8 cellular contexts compared by ENCODE assay signal in genomic region chr10:119165171-119166110, GRCh38. TPM values are rescaled to one million over a fixed set of nuclear protein-coding genes. Genes with fewer than 3 reads are reported as not detected.
DNase-seq lines count a peak whose midpoint lies in the region; ATAC-seq and TF ChIP-seq lines count a peak whose summit lies in the region.

TSS of gene SFXN4 (minus strand) at chr10:119165714. CDS start at chr10:119165647, 67 bp downstream.

- H3K18ac ChIP-seq in trophoblast cell (ENCODE audit: low read length): peak within 1 kb of the TSS; percentile 71

- H3K4me3 ChIP-seq in trophoblast cell (ENCODE audit: low read depth, low read length): peak within 1 kb of the TSS; percentile 85
- peak within 1 kb of the TSS; percentile 41 to 93 (median 86) for H3K4me3 ChIP-seq in tibial nerve

- peaks cover 33% of the 10 kb centered on the region for H3K4me1 Mint-ChIP-seq in activated naive CD4-positive, alpha-beta T cell treated with anti-CD3 and anti-CD28 coated beads, Interleukin-2, amount 50 U/mL, for 24 hours

- H3K79me2 ChIP-seq in trophoblast cell (ENCODE audit: control insufficient read depth, insufficient read depth, low read length, poor library complexity): peaks cover 5% of the 10 kb centered on the region

- peak within 1 kb of the TSS; percentile 45 for H3K23ac ChIP-seq in trophoblast cell (ENCODE audit: low read length)

- peak within 1 kb of the TSS; percentile 69 for H4K91ac ChIP-seq in trophoblast cell (ENCODE audit: low read depth, low read length)

- H3K27ac Mint-ChIP-seq in activated naive CD4-positive, alpha-beta T cell treated with anti-CD3 and anti-CD28 coated beads, Interleukin-2, amount 50 U/mL, for 24 hours: peak within 1 kb of the TSS; percentile 89

- intact Hi-C loops in Right ventricle myocardium superior (cut with DNase I): no loop called here

- peak; percentile 27 to 79 for TF ChIP-seq POLR2A in tibial nerve (IDR thresholded peaks at IDR 0.05)

- H3K27me3 ChIP-seq in trophoblast cell (ENCODE audit: insufficient read depth, low read length): no peaks in the 10 kb centered on the region
- H3K27me3 ChIP-seq in tibial nerve: no peaks in the 10 kb centered on the region

- H3K36me3 ChIP-seq in trophoblast cell (ENCODE audit: control insufficient read depth in 1 of 2, insufficient read depth in 2 of 2, low read length in 2 of 2) (peaks cover 9 to 17% of the 10 kb centered on the region in 2 experiments), tibial nerve (peaks cover 0 to 45% (median 7%) of the 10 kb centered on the region in 3 donors)

- no peaks in the 10 kb centered on the region for H3K27me3 Mint-ChIP-seq in activated naive CD4-positive, alpha-beta T cell treated with anti-CD3 and anti-CD28 coated beads, Interleukin-2, amount 50 U/mL, for 24 hours

- no CpG with 5 or more reads among the region's 90 CpGs for WGBS in trophoblast cell (ENCODE audit: extremely low coverage, insufficient coverage, insufficient read length)
- 1 to 3% methylated on average over 35 to 53 of the region's 90 CpGs for WGBS in tibial nerve, 2 donors

- H3K14ac ChIP-seq in trophoblast cell (ENCODE audit: low read length): peak within 1 kb of the TSS; percentile 75

- H3K4me3 Mint-ChIP-seq in activated naive CD4-positive, alpha-beta T cell treated with anti-CD3 and anti-CD28 coated beads, Interleukin-2, amount 50 U/mL, for 24 hours: peak within 1 kb of the TSS; percentile 90

- peak within 1 kb of the TSS; percentile 36 for H3K27ac ChIP-seq in trophoblast cell (ENCODE audit: low read depth, low read length)
- peak within 1 kb of the TSS; percentile 51 to 98 (median 92) for H3K27ac ChIP-seq in tibial nerve

- peak within 1 kb of the TSS; percentile 66 for H2AFZ ChIP-seq in trophoblast cell (ENCODE audit: insufficient read depth, low read length, poor library complexity)

- H3K9me3 Mint-ChIP-seq in activated naive CD4-positive, alpha-beta T cell treated with anti-CD3 and anti-CD28 coated beads, Interleukin-2, amount 50 U/mL, for 24 hours: no peaks in the 10 kb centered on the region

- H2AK5ac ChIP-seq in trophoblast cell (ENCODE audit: low read length): no peak within 1 kb of the TSS

- TF ChIP-seq EP300 in Ishikawa (IDR thresholded peaks at IDR 0.05; ENCODE audit: borderline replicate concordance): no peak
- peak in 1 of 2 donors; percentile 83 for TF ChIP-seq EP300 in tibial nerve (IDR thresholded peaks at IDR 0.05)

- peak within 1 kb of the TSS; percentile 92 for H3K9ac ChIP-seq in trophoblast cell (ENCODE audit: low read length)

- H3K4ac ChIP-seq in trophoblast cell (ENCODE audit: low read depth, low read length): peak within 1 kb of the TSS; percentile 10

- H2BK5ac ChIP-seq in trophoblast cell (ENCODE audit: low read depth, low read length, poor library complexity): peak within 1 kb of the TSS; percentile 52

- H3K4me1 ChIP-seq in trophoblast cell (ENCODE audit: control insufficient read depth in 1 of 2, insufficient read depth in 2 of 2, low read length in 2 of 2): peaks cover 4 to 6% of the 10 kb centered on the region in 2 experiments
- peaks cover 0 to 27% (median 9%) of the 10 kb centered on the region in 4 donors for H3K4me1 ChIP-seq in tibial nerve

- in situ Hi-C loops in G401 (cut with HindIII; ENCODE audit: low sequenced_read_pairs): no loop called here

- H2BK120ac ChIP-seq in trophoblast cell (ENCODE audit: insufficient read depth, low read length, poor library complexity): no peak within 1 kb of the TSS

- H3K79me1 ChIP-seq in trophoblast cell (ENCODE audit: low read length): peaks cover 8% of the 10 kb centered on the region

- no peak for TF ChIP-seq RAD21 in Ishikawa (IDR thresholded peaks at IDR 0.05; ENCODE audit: low read depth)

- peaks cover 3% of the 10 kb centered on the region for H3K36me3 Mint-ChIP-seq in activated naive CD4-positive, alpha-beta T cell treated with anti-CD3 and anti-CD28 coated beads, Interleukin-2, amount 50 U/mL, for 24 hours

- peak; percentile 89 for ATAC-seq in GM21529 (IDR thresholded peaks at IDR 0.05; ENCODE audit: unreplicated experiment)
- peak; percentile 98 for ATAC-seq in Right ventricle myocardium superior (ENCODE audit: poor library complexity)

- H3K9me3 ChIP-seq in trophoblast cell (ENCODE audit: insufficient read depth, low read depth, low read length) (no peaks in the 10 kb centered on the region), tibial nerve (no peaks in the 10 kb centered on the region)

- peak in 2 of 5 experiments; percentile 26 to 48 for TF ChIP-seq CTCF in tibial nerve (IDR thresholded peaks at IDR 0.05)

- peak within 1 kb of the TSS; percentile 74 for H4K12ac ChIP-seq in trophoblast cell (ENCODE audit: low read depth, low read length)

- peak within 1 kb of the TSS; percentile 94 for H4K8ac ChIP-seq in trophoblast cell (ENCODE audit: low read depth, low read length)

- DNase-seq in G401 (ENCODE audit: low spot score): peak; percentile 80
- peak; percentile 81 for DNase-seq in SKM-1 (lab: John Stamatoyannopoulos, UW; ENCODE audit: unreplicated experiment)
- peak; percentile 89 for DNase-seq in Right ventricle myocardium superior
- DNase-seq in trophoblast cell: peak; percentile 35 to 78
- DNase-seq in tibial nerve (ENCODE audit: low spot score in 2 of 2): peak; percentile 63 to 68

- H2BK12ac ChIP-seq in trophoblast cell (ENCODE audit: low read length): peak within 1 kb of the TSS; percentile 18

- peak within 1 kb of the TSS; percentile 72 for H3K4me2 ChIP-seq in trophoblast cell (ENCODE audit: low read length)

TF ChIP-seq in Ishikawa, 13 proteins besides CTCF, POLR2A, EP300 and RAD21:
- TF ChIP-seq USF1 (IDR thresholded peaks at IDR 0.05) (peak; percentile 93), NFIC (IDR thresholded peaks at IDR 0.05) (no peak), ZBTB7A (IDR thresholded peaks at IDR 0.05; ENCODE audit: low read depth) (peak; percentile 92), MAX (IDR thresholded peaks at IDR 0.05) (peak; percentile 99), EGR1 (IDR thresholded peaks at IDR 0.05) (peak; percentile 40; the same call in 1 of the 2 replicates), TCF12 (IDR thresholded peaks at IDR 0.05; ENCODE audit: low read depth) (peak; percentile 47; the same call in 1 of the 2 replicates), REST (IDR thresholded peaks at IDR 0.05; ENCODE audit: low read depth) (no peak; the same call in 1 of the 2 replicates), TAF1 (IDR thresholded peaks at IDR 0.05; ENCODE audit: low read depth) (peak; percentile 68), TEAD4 (IDR thresholded peaks at IDR 0.05) (no peak), YY1 (IDR thresholded peaks at IDR 0.05; ENCODE audit: low read depth) (peak; percentile 57), CREB1 (IDR thresholded peaks at IDR 0.05; ENCODE audit: low read depth) (0 out of 2 replicates have a peak, but pooled peaks have one; percentile 6)
TF ChIP-seq in Ishikawa: peak in this region for 8.

RNA-seq across cellular contexts. Expression of gene SFXN4, which starts in this region (rescaled TPM):
- 33.3 and 49.4 TPM in 2 replicates for total RNA-seq in G401 (2014; rRNA removed; shearing (Covaris generic))
- 48.2 TPM for total RNA-seq in Right ventricle myocardium superior
- 17.6 and 19.1 TPM in 2 replicates for polyA plus RNA-seq in trophoblast cell (2013)
- total RNA-seq in tibial nerve: 100 to 1,000 TPM in 1 of 4 donors, 10 to 100 TPM in 3; 12.7 to 301 (median 19.1) TPM

Comparison
In these comparisons a context has a peak if more than half of its experiments do, and no peak if none do; other contexts are left out.
1. Peak in every context shown above with its lines: DNase-seq, ATAC-seq, H3K4me3 ChIP-seq and H3K27ac ChIP-seq.